ENCODE assay signal across 20 cellular contexts in genomic region chr2:165609672-165610071, GRCh38.
DNase-seq lines count a peak whose midpoint lies in the region; ATAC-seq, FAIRE-seq and TF ChIP-seq lines count a peak whose summit lies in the region.
"Had no signal": no experiment of that assay in that cellular context is flagged by ENCODE, and none has a peak within 500 bp of the region (broad histone marks: within the 10 kb centered on the region; RNA-seq: fewer than 3 reads in every experiment).

No MANE protein-coding gene starts in this region.

- H3K4me2 ChIP-seq in BLaER1 (peak overlapping the region; percentile 66), DOHH2 (ENCODE audit: low read length) (no peak overlapping the region), PC-3 (ENCODE audit: low read length) (no peak overlapping the region), smooth muscle cell (no peak overlapping the region)

- POLR2A ChIA-PET in PC-3 (lab: Charles Lee; ENCODE audit: unreplicated experiment) = no interaction called here

- DNase-seq in PC-3 (peak; percentile 39), mesothelial cell of epicardium (ENCODE audit: low spot score in 2 of 2, unreplicated experiment in 2 of 2) (no peak), D721Med (ENCODE audit: insufficient read length, low spot score) (no peak), smooth muscle cell (lab: John Stamatoyannopoulos, UW; ENCODE audit: unreplicated experiment) (no peak), occipital lobe (lab: John Stamatoyannopoulos, UW) (no peak)
- DNase-seq: DND-41, NCI-H1694, NCI-H2029 treated with DMSO at 0.1 percent for 48 hours, NCI-H2171, NCI-H226, NCI-H510A, NCI-H69, OCI-M1 had no signal

- H3K4me3 Mint-ChIP-seq in mesothelial cell of epicardium = no peak overlapping the region
- H3K4me3 Mint-ChIP-seq: B cell had no signal

- H3K36me3 Mint-ChIP-seq in mesothelial cell of epicardium = peaks cover 28% of the 10 kb centered on the region

- no peaks in the 10 kb centered on the region for H3K36me3 ChIP-seq in BLaER1
- H3K36me3 ChIP-seq in DOHH2 (ENCODE audit: control insufficient read depth, low read length) = peaks cover 10% of the 10 kb centered on the region; the same call in 1 of the 2 replicates
- no peaks in the 10 kb centered on the region for H3K36me3 ChIP-seq in PC-3 (ENCODE audit: low read depth, low read length)
- no peaks in the 10 kb centered on the region for H3K36me3 ChIP-seq in smooth muscle cell (ENCODE audit: low read depth)

- H3K79me2 ChIP-seq in DOHH2 (ENCODE audit: control insufficient read depth, low read length) = no peaks in the 10 kb centered on the region
- no peaks in the 10 kb centered on the region for H3K79me2 ChIP-seq in PC-3 (ENCODE audit: low read length)
- no peaks in the 10 kb centered on the region for H3K79me2 ChIP-seq in smooth muscle cell (ENCODE audit: low read depth)

- intact Hi-C loops in PC-3 (cut with micrococcal nuclease) = no loop called here

- peaks cover 45% of the 10 kb centered on the region for H3K4me1 ChIP-seq in BLaER1
- peaks cover 66% of the 10 kb centered on the region for H3K4me1 ChIP-seq in DOHH2 (ENCODE audit: control insufficient read depth, low read length)
- H3K4me1 ChIP-seq in PC-3 (ENCODE audit: insufficient read depth, low read length) = no peaks in the 10 kb centered on the region
- peaks cover 6% of the 10 kb centered on the region for H3K4me1 ChIP-seq in smooth muscle cell (ENCODE audit: low read depth)

- H3K27me3 ChIP-seq in BLaER1 = no peaks in the 10 kb centered on the region
- H3K27me3 ChIP-seq in DOHH2 (ENCODE audit: control insufficient read depth, low read length) = no peaks in the 10 kb centered on the region
- no peaks in the 10 kb centered on the region for H3K27me3 ChIP-seq in PC-3 (ENCODE audit: low read length)
- H3K27me3 ChIP-seq in smooth muscle cell (ENCODE audit: low read depth) = no peaks in the 10 kb centered on the region

- H3F3A ChIP-seq in DOHH2 (ENCODE audit: control insufficient read depth, insufficient read depth) = peaks cover 22% of the 10 kb centered on the region
- H3F3A ChIP-seq in PC-3 (ENCODE audit: low read length, unreplicated experiment) = no peaks in the 10 kb centered on the region
- no peaks in the 10 kb centered on the region for H3F3A ChIP-seq in smooth muscle cell (ENCODE audit: low read depth)

- no peak for FAIRE-seq in D721Med (lab: Jason Lieb, UNC)

- CTCF ChIA-PET in PC-3 (lab: Charles Lee) = no interaction called here

- H3K27ac ChIP-seq in BLaER1 (no peak overlapping the region), DOHH2 (ENCODE audit: low read depth, low read length) (peak overlapping the region; percentile 57), PC-3 (ENCODE audit: low read length) (no peak overlapping the region), smooth muscle cell (ENCODE audit: low read depth) (no peak overlapping the region)
- H3K27ac ChIP-seq: HL-60 had no signal

- TF ChIP-seq CTCF in DOHH2 (IDR thresholded peaks at IDR 0.05; ENCODE audit: low read depth, low read length, poor library complexity, severe bottlenecking) (no peak), PC-3 (conservative IDR thresholded peaks at IDR 0.05; ENCODE audit: low read depth, low read length) (no peak), mesothelial cell of epicardium (IDR thresholded peaks at IDR 0.05; ENCODE audit: unreplicated experiment) (no peak), D721Med (IDR thresholded peaks at IDR 0.05; ENCODE audit: insufficient read depth, missing control alignments) (no peak), smooth muscle cell (IDR thresholded peaks at IDR 0.05; ENCODE audit: borderline replicate concordance, insufficient read depth, poor library complexity, severe bottlenecking) (no peak)

- H3K9me3 Mint-ChIP-seq in mesothelial cell of epicardium = peaks cover 18% of the 10 kb centered on the region

- no peak overlapping the region for H3K4me3 ChIP-seq in BLaER1
- H3K4me3 ChIP-seq in DOHH2 (ENCODE audit: low read length) = no peak overlapping the region
- no peak overlapping the region for H3K4me3 ChIP-seq in PC-3 (ENCODE audit: low read length)
- no peak overlapping the region for H3K4me3 ChIP-seq in smooth muscle cell

- H3K4me1 Mint-ChIP-seq in mesothelial cell of epicardium = peaks cover 23% of the 10 kb centered on the region

- H3K9me3 ChIP-seq in BLaER1 = no peaks in the 10 kb centered on the region
- H3K9me3 ChIP-seq in DOHH2 (ENCODE audit: control insufficient read depth, insufficient read depth, low read length) = no peaks in the 10 kb centered on the region
- H3K9me3 ChIP-seq in PC-3 (ENCODE audit: low read length) = no peaks in the 10 kb centered on the region
- no peaks in the 10 kb centered on the region for H3K9me3 ChIP-seq in smooth muscle cell (replicated peaks; ENCODE audit: low read depth)

- H4K20me1 ChIP-seq in BLaER1 (no peaks in the 10 kb centered on the region), DOHH2 (ENCODE audit: control insufficient read depth, insufficient read depth, low read depth, low read length) (no peaks in the 10 kb centered on the region), PC-3 (ENCODE audit: low read length) (no peaks in the 10 kb centered on the region), smooth muscle cell (ENCODE audit: low read depth) (no peaks in the 10 kb centered on the region)

- H2AFZ ChIP-seq in PC-3 (ENCODE audit: low read length) = no peak overlapping the region
- no peak overlapping the region for H2AFZ ChIP-seq in smooth muscle cell (ENCODE audit: low read depth)

- H3K9ac ChIP-seq in BLaER1 = no peak overlapping the region
- no peak overlapping the region for H3K9ac ChIP-seq in PC-3 (ENCODE audit: low read length)
- no peak overlapping the region for H3K9ac ChIP-seq in smooth muscle cell (ENCODE audit: low read depth)

- BruUV-seq in PC-3 (replicated peaks; lab: Mats Ljungman, UMichigan) = no TSS peak

- 98% methylated on average over 6 of the region's 6 CpGs for WGBS in smooth muscle cell (ENCODE audit: low lambda C conversion rate)

- H3K9me2 ChIP-seq in DOHH2 (replicated peaks; ENCODE audit: control insufficient read depth, low read length) (no peaks in the 10 kb centered on the region), PC-3 (replicated peaks; ENCODE audit: low read length) (no peaks in the 10 kb centered on the region)

- peak; percentile 67 for ATAC-seq in PC-3
- no peak for ATAC-seq in GM18870 (IDR thresholded peaks at IDR 0.05; ENCODE audit: unreplicated experiment)
- ATAC-seq: HCT116, SK-N-SH treated with all-trans-retinoic acid at 6 μM for 48 hours had no signal

- no peaks in the 10 kb centered on the region for H3K27me3 Mint-ChIP-seq in mesothelial cell of epicardium (ENCODE audit: low read depth)

- peak overlapping the region; percentile 28 for H3K27ac Mint-ChIP-seq in mesothelial cell of epicardium
- H3K27ac Mint-ChIP-seq: B cell had no signal
